In genomic region chr7:67226340-67226907, GRCh38 we compare ENCODE assay signal across 8 cellular contexts.
DNase-seq lines count a peak whose midpoint lies in the region; ATAC-seq and TF ChIP-seq lines count a peak whose summit lies in the region.
"Not testable (repeated sequence)": the region's sequence is repeated elsewhere in the genome, so short reads cannot be mapped to it uniquely, and the experiment has no call there.

No MANE protein-coding gene starts in this region.

- not testable (repeated sequence) for H3K4me3 Mint-ChIP-seq in activated naive CD4-positive, alpha-beta T cell treated with anti-CD3 and anti-CD28 coated beads, Interleukin-2, amount 10 ng/mL, durations not matched to agents 7 days and 5 days; endodermal cell; nephron progenitor cell

- not testable (repeated sequence) for H3K27ac ChIP-seq in endodermal cell (ENCODE audit: low read depth, low read length)
- peak overlapping the region; percentile 83 for H3K27ac ChIP-seq in left ventricle myocardium inferior (replicated peaks)

- peak; percentile 10 for DNase-seq in GM04503 (ENCODE audit: low read depth)
- DNase-seq in MG63, result peak; percentile 44
- DNase-seq in activated naive CD4-positive, alpha-beta T cell treated with anti-CD3 and anti-CD28 coated beads, Interleukin-2, amount 10 ng/mL, durations not matched to agents 7 days and 5 days, result peak; percentile 23
- not testable (repeated sequence) for DNase-seq in endodermal cell, nephron progenitor cell
- DNase-seq in left ventricle myocardium inferior, result peak; percentile 51
- peak; percentile 28 for DNase-seq in stromal cell of bone marrow (ENCODE audit: low read depth)

- peaks cover 26% of the 10 kb centered on the region for H3K36me3 Mint-ChIP-seq in activated naive CD4-positive, alpha-beta T cell treated with anti-CD3 and anti-CD28 coated beads, Interleukin-2, amount 10 ng/mL, durations not matched to agents 7 days and 5 days
- H3K36me3 Mint-ChIP-seq in endodermal cell (ENCODE audit: low read depth), result peaks cover 23% of the 10 kb centered on the region
- H3K36me3 Mint-ChIP-seq in nephron progenitor cell (ENCODE audit: low read depth), result peaks cover 74% of the 10 kb centered on the region

- peaks cover 14% of the 10 kb centered on the region for H3K9me3 Mint-ChIP-seq in activated naive CD4-positive, alpha-beta T cell treated with anti-CD3 and anti-CD28 coated beads, Interleukin-2, amount 10 ng/mL, durations not matched to agents 7 days and 5 days
- not testable (repeated sequence) for H3K9me3 Mint-ChIP-seq in endodermal cell
- peaks cover 52% of the 10 kb centered on the region for H3K9me3 Mint-ChIP-seq in nephron progenitor cell

- not testable (repeated sequence) for H3K27ac Mint-ChIP-seq in activated naive CD4-positive, alpha-beta T cell treated with anti-CD3 and anti-CD28 coated beads, Interleukin-2, amount 10 ng/mL, durations not matched to agents 7 days and 5 days
- peak overlapping the region; percentile 16 for H3K27ac Mint-ChIP-seq in endodermal cell
- peak overlapping the region; percentile 59 for H3K27ac Mint-ChIP-seq in nephron progenitor cell

- WGBS in endodermal cell (ENCODE audit: insufficient coverage in 1 of 2, insufficient read length in 1 of 2), 2 experiments, result 67 to 80% methylated on average over 1 to 3 of the region's 5 CpGs

- not testable (repeated sequence) for H3K27me3 Mint-ChIP-seq in activated naive CD4-positive, alpha-beta T cell treated with anti-CD3 and anti-CD28 coated beads, Interleukin-2, amount 10 ng/mL, durations not matched to agents 7 days and 5 days; endodermal cell (ENCODE audit: insufficient read depth); nephron progenitor cell (ENCODE audit: low read depth, poor library complexity)

- not testable (repeated sequence) for H3K9ac ChIP-seq in endodermal cell (ENCODE audit: extremely low read depth, low read length, poor library complexity, severe bottlenecking)

- CTCF ChIA-PET in activated naive CD4-positive, alpha-beta T cell treated with anti-CD3 and anti-CD28 coated beads, Interleukin-2, amount 10 ng/mL, durations not matched to agents 7 days and 5 days (lab: Charles Lee), result not testable (repeated sequence)

- not testable (repeated sequence) for H3K4me3 ChIP-seq in MG63; endodermal cell (ENCODE audit: low read length); left ventricle myocardium inferior

- H3K4me1 Mint-ChIP-seq in activated naive CD4-positive, alpha-beta T cell treated with anti-CD3 and anti-CD28 coated beads, Interleukin-2, amount 10 ng/mL, durations not matched to agents 7 days and 5 days; nephron progenitor cell: not testable (repeated sequence)
- peaks cover 20% of the 10 kb centered on the region for H3K4me1 Mint-ChIP-seq in endodermal cell

- not testable (repeated sequence) for TF ChIP-seq CTCF in endodermal cell (conservative IDR thresholded peaks at IDR 0.05); left ventricle myocardium inferior (IDR thresholded peaks at IDR 0.05; ENCODE audit: borderline replicate concordance); nephron progenitor cell (IDR thresholded peaks at IDR 0.05)

- intact Hi-C loops in left ventricle myocardium inferior (cut with micrococcal nuclease), result not testable (repeated sequence)

- ATAC-seq in SK-N-SH treated with all-trans-retinoic acid at 6 μM for 48 hours, result peak; percentile 66

- H3K9me3 ChIP-seq in MG63; endodermal cell (ENCODE audit: control insufficient read depth, low read length); left ventricle myocardium inferior (replicated peaks): not testable (repeated sequence)

- not testable (repeated sequence) for H3K27me3 ChIP-seq in MG63; endodermal cell (ENCODE audit: control insufficient read depth, insufficient read depth, low read length, poor library complexity, severe bottlenecking); left ventricle myocardium inferior (ENCODE audit: low read depth)

- not testable (repeated sequence) for H3K36me3 ChIP-seq in MG63; endodermal cell (ENCODE audit: control insufficient read depth, insufficient read depth, low read length); left ventricle myocardium inferior

- not testable (repeated sequence) for H3K4me1 ChIP-seq in endodermal cell (ENCODE audit: control insufficient read depth, insufficient read depth, low read length)
- peaks cover 19% of the 10 kb centered on the region for H3K4me1 ChIP-seq in left ventricle myocardium inferior
